9 cellular contexts compared by ENCODE assay signal in the genomic region with DNA sequence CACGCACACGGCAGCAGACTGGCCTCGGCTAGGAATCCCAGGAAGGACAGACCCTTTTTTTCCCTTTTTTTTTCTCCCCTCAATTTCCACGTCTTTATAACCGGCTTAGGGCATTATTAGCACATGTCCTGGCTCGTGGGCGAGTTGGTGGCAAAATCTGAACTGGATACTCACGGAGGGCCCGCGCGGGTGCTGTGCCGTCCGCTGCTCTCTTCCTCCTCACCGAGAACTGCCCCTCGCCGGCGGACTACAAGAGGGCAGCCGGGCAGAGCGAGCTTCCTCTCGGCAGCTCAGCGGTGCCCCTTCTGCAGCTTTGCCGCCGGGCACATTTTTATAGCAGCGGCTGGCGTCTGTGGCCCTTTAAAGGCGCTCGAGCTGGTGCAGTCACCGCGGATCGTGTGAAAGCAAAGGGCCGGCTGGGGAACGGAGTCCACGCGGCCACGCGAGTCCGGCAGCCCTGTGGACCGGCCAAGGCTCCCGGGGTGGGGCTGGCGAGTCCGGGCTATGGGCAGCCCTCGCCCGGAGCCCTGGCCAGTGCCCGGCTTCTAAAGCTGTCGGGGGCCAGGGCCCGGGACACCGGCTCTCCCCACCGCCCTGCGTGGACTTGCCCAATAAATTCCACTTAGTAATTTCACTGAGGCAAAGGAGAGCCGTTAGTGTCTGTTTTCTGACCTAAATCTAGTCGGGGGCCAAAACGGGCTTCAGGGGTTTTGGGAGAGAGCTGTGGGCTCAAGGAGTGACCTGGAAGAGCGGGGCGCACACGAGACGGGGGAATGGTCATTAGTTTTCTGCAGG. TPM values are rescaled to one million over a fixed set of nuclear protein-coding genes. Genes with fewer than 3 reads are reported as not detected.
DNase-seq lines count a peak whose midpoint lies in the region; ATAC-seq, FAIRE-seq and TF ChIP-seq lines count a peak whose summit lies in the region.
"Had no signal": no experiment of that assay in that cellular context is flagged by ENCODE, and none has a peak within 500 bp of the region (broad histone marks: within the 10 kb centered on the region; RNA-seq: fewer than 3 reads in every experiment).

No MANE protein-coding gene starts in this region.

- peaks cover 5 to 12% of the 10 kb centered on the region in 2 donors for H3K27me3 ChIP-seq in small intestine (ENCODE audit: control insufficient read depth in 2 of 2, insufficient read depth in 2 of 2, low read length in 2 of 2)

- peak overlapping the region in 1 of 2 donors; percentile 26 for H3K27ac ChIP-seq in coronary artery
- no peak overlapping the region for H3K27ac ChIP-seq in small intestine (ENCODE audit: low read depth in 1 of 2, low read length in 1 of 2)

- peak overlapping the region; percentile 80 for H3K4me3 Mint-ChIP-seq in T-helper 1 cell treated with Interleukin-12 subunit alpha and Interleukin-12 subunit beta and Interleukin-4 antibody, amounts not matched to agents 30 μg/mL and 1 μg/mL, for 36 hours

- no peaks in the 10 kb centered on the region for H3K36me3 ChIP-seq in small intestine (ENCODE audit: control insufficient read depth in 2 of 2, insufficient read depth in 2 of 2, low read length in 2 of 2)

- 1 to 17% (median 2%) methylated on average over 46 to 56 of the region's 56 CpGs for WGBS in small intestine, 3 donors

- no peaks in the 10 kb centered on the region for H3K4me1 ChIP-seq in small intestine (ENCODE audit: control insufficient read depth in 2 of 2, insufficient read depth in 1 of 2, low read depth in 1 of 2, low read length in 1 of 2)

- no peak overlapping the region for H3K27ac Mint-ChIP-seq in T-helper 1 cell treated with Interleukin-12 subunit alpha and Interleukin-12 subunit beta and Interleukin-4 antibody, amounts not matched to agents 30 μg/mL and 1 μg/mL, for 36 hours

- no peaks in the 10 kb centered on the region for H3K36me3 Mint-ChIP-seq in T-helper 1 cell treated with Interleukin-12 subunit alpha and Interleukin-12 subunit beta and Interleukin-4 antibody, amounts not matched to agents 30 μg/mL and 1 μg/mL, for 36 hours (ENCODE audit: low read depth)

- no peaks in the 10 kb centered on the region for H3K9me3 ChIP-seq in small intestine (ENCODE audit: control insufficient read depth, low read depth)

- TF ChIP-seq CTCF in coronary artery (IDR thresholded peaks at IDR 0.05): no peak

- ATAC-seq in HG03469 (IDR thresholded peaks at IDR 0.05; ENCODE audit: unreplicated experiment): no peak

- CTCF ChIA-PET in HEK293T (lab: Yijun Ruan, JAX): no interaction called here

- FAIRE-seq in small intestine (lab: Jason Lieb, UNC): no peak
- FAIRE-seq: colon had no signal

- no peaks in the 10 kb centered on the region for H3K9me3 Mint-ChIP-seq in T-helper 1 cell treated with Interleukin-12 subunit alpha and Interleukin-12 subunit beta and Interleukin-4 antibody, amounts not matched to agents 30 μg/mL and 1 μg/mL, for 36 hours

- POLR2A ChIA-PET in HEK293T (lab: Yijun Ruan, JAX): interaction anchor here (0.6 to 5.2 kb wide), 6 partner anchors 16 to 239 kb away, joined by 3 to 33 read pairs (median 3); a partner anchor contains a TSS

- H3K4me1 Mint-ChIP-seq in T-helper 1 cell treated with Interleukin-12 subunit alpha and Interleukin-12 subunit beta and Interleukin-4 antibody, amounts not matched to agents 30 μg/mL and 1 μg/mL, for 36 hours (ENCODE audit: low read depth): peaks cover 17% of the 10 kb centered on the region

- H3K27me3 Mint-ChIP-seq in T-helper 1 cell treated with Interleukin-12 subunit alpha and Interleukin-12 subunit beta and Interleukin-4 antibody, amounts not matched to agents 30 μg/mL and 1 μg/mL, for 36 hours (ENCODE audit: low read depth): peaks cover 62% of the 10 kb centered on the region

- DNase-seq in GM03348 (ENCODE audit: low spot score) (peak; percentile 62), HEK293T (ENCODE audit: extremely low spot score) (peak; percentile 80), NCI-H1417 (lab: John Stamatoyannopoulos, UW) (peak; percentile 49 to 88 (median 80)), coronary artery (ENCODE audit: low spot score) (no peak), kidney glomerular epithelial cell (lab: John Stamatoyannopoulos, UW) (peak; percentile 50), small intestine (peak; percentile 51)

- H3K4me3 ChIP-seq in coronary artery (peak overlapping the region; percentile 73), small intestine (ENCODE audit: low read depth in 1 of 2, low read length in 2 of 2) (peak overlapping the region; percentile 15 to 58)

TF ChIP-seq in HEK293T, 16 proteins besides CTCF, POLR2A, EP300 and RAD21:
- peak; percentile 68 for TF ChIP-seq L3MBTL2 (conservative IDR thresholded peaks at IDR 0.05)
- TF ChIP-seq ELF4 (IDR thresholded peaks at IDR 0.05): no peak
- TF ChIP-seq CTBP1 (IDR thresholded peaks at IDR 0.05; ENCODE audit: borderline replicate concordance): peak; percentile 53
- no peak for TF ChIP-seq NFRKB (IDR thresholded peaks at IDR 0.05)
- peak; percentile 93 for TF ChIP-seq FOXM1 (IDR thresholded peaks at IDR 0.05; ENCODE audit: borderline replicate concordance)
- TF ChIP-seq TARDBP (IDR thresholded peaks at IDR 0.05): peak; percentile 58; the same call in 1 of the 2 replicates

RNA-seq across cellular contexts. Expression of a gene that starts 1.3 kb away (rescaled TPM):
- polyA plus RNA-seq in small intestine: 1 to 10 TPM in 2 of 3 donors, not detected in 1; 1.3 to 2.0 TPM

RNA-seq across cellular contexts. Expression of a gene that starts 30.0 kb away (rescaled TPM):
- polyA plus RNA-seq in small intestine: 1,000 to 10,000 TPM in 2 of 3 donors, 100 to 1,000 TPM in 1; 548 to 1,411 (median 1,229) TPM
